In genomic region chr6:2990932-2991506, GRCh38 we compare ENCODE assay signal across 8 cellular contexts. TPM values are rescaled to one million over a fixed set of nuclear protein-coding genes. Genes with fewer than 3 reads are reported as not detected.
DNase-seq lines count a peak whose midpoint lies in the region; ATAC-seq, FAIRE-seq and TF ChIP-seq lines count a peak whose summit lies in the region.

No MANE protein-coding gene starts in this region.

- H3K4me1 Mint-ChIP-seq in activated CD4-positive, alpha-beta memory T cell treated with anti-CD3 and anti-CD28 coated beads for 36 hours (ENCODE audit: low read depth): peaks cover 20% of the 10 kb centered on the region

- H3K4me1 ChIP-seq in gastroesophageal sphincter: peaks cover 0 to 36% (median 23%) of the 10 kb centered on the region in 3 donors
- peaks cover 5 to 11% of the 10 kb centered on the region in 2 donors for H3K4me1 ChIP-seq in small intestine (ENCODE audit: control insufficient read depth in 2 of 2, insufficient read depth in 1 of 2, low read depth in 1 of 2, low read length in 1 of 2)

- H3K36me3 ChIP-seq in gastroesophageal sphincter (no peaks in the 10 kb centered on the region), small intestine (ENCODE audit: control insufficient read depth in 2 of 2, insufficient read depth in 2 of 2, low read length in 2 of 2) (no peaks in the 10 kb centered on the region)

- no peaks in the 10 kb centered on the region for H3K9me3 Mint-ChIP-seq in activated CD4-positive, alpha-beta memory T cell treated with anti-CD3 and anti-CD28 coated beads for 36 hours

- no peaks in the 10 kb centered on the region for H3K27me3 Mint-ChIP-seq in activated CD4-positive, alpha-beta memory T cell treated with anti-CD3 and anti-CD28 coated beads for 36 hours

- H3K4me3 Mint-ChIP-seq in activated CD4-positive, alpha-beta memory T cell treated with anti-CD3 and anti-CD28 coated beads for 36 hours: peak overlapping the region; percentile 80

- no peak for ATAC-seq in gastroesophageal sphincter
- ATAC-seq in HG03520 (IDR thresholded peaks at IDR 0.05; ENCODE audit: unreplicated experiment): no peak

- CTCF ChIA-PET in activated CD4-positive, alpha-beta memory T cell treated with anti-CD3 and anti-CD28 coated beads for 36 hours (lab: Charles Lee): interaction anchor here (0.8 to 7.2 kb wide), 15 partner anchors 8 to 260 kb away, joined by 3 to 84 read pairs (median 6); partner anchors contain the start of genes NQO2, RIPK1 and SERPINB1

- 0 to 8% methylated on average over 10 of the region's 10 CpGs for WGBS in gastroesophageal sphincter (ENCODE audit: low coverage in 1 of 2), 2 donors
- WGBS in small intestine, 3 donors: 3 to 6% (median 5%) methylated on average over 10 of the region's 10 CpGs

- H3K27ac Mint-ChIP-seq in activated CD4-positive, alpha-beta memory T cell treated with anti-CD3 and anti-CD28 coated beads for 36 hours: peak overlapping the region; percentile 98

- no peak for TF ChIP-seq POLR2A in gastroesophageal sphincter (IDR thresholded peaks at IDR 0.05)

- POLR2A ChIA-PET in activated CD4-positive, alpha-beta memory T cell treated with anti-CD3 and anti-CD28 coated beads for 36 hours (lab: Charles Lee): interaction anchor here (0.6 to 4.4 kb wide), 12 partner anchors 8 to 151 kb away, joined by 3 to 44 read pairs (median 10); partner anchors contain the start of genes NQO2, SERPINB1 and SERPINB6

- H3K4me3 ChIP-seq in HFF-Myc (replicated peaks; ENCODE audit: low read depth, low read length): peak overlapping the region; percentile 73
- peak overlapping the region; percentile 87 to 91 for H3K4me3 ChIP-seq in gastroesophageal sphincter
- peak overlapping the region in 1 of 2 donors; percentile 91 for H3K4me3 ChIP-seq in small intestine (ENCODE audit: low read depth in 1 of 2, low read length in 2 of 2)

- intact Hi-C loops in activated CD4-positive, alpha-beta memory T cell treated with anti-CD3 and anti-CD28 coated beads for 36 hours (cut with micrococcal nuclease): no loop called here

- TF ChIP-seq CTCF in HFF-Myc (IDR thresholded peaks at IDR 0.05; ENCODE audit: low read depth, low read length, missing control alignments) (no peak), gastroesophageal sphincter (IDR thresholded peaks at IDR 0.05) (no peak)

- H3K9me3 ChIP-seq in gastroesophageal sphincter: no peaks in the 10 kb centered on the region
- H3K9me3 ChIP-seq in small intestine (ENCODE audit: control insufficient read depth, low read depth): no peaks in the 10 kb centered on the region

- H3K27me3 ChIP-seq in gastroesophageal sphincter (no peaks in the 10 kb centered on the region), small intestine (ENCODE audit: control insufficient read depth in 2 of 2, insufficient read depth in 2 of 2, low read length in 2 of 2) (no peaks in the 10 kb centered on the region)

- no peak for FAIRE-seq in small intestine (lab: Jason Lieb, UNC)

- TF ChIP-seq EP300 in gastroesophageal sphincter (IDR thresholded peaks at IDR 0.05): no peak

- no peaks in the 10 kb centered on the region for H3K36me3 Mint-ChIP-seq in activated CD4-positive, alpha-beta memory T cell treated with anti-CD3 and anti-CD28 coated beads for 36 hours

- DNase-seq in HFF-Myc (ENCODE audit: extremely low read depth, low read depth) (no peak), small intestine (no peak), GDM1 (lab: John Stamatoyannopoulos, UW) (no peak), NCI-H2029 treated with DMSO at 0.1 percent for 48 hours (lab: John Stamatoyannopoulos, UW) (no peak), HuH-7 (ENCODE audit: low spot score) (no peak)
- DNase-seq in activated CD4-positive, alpha-beta memory T cell treated with anti-CD3 and anti-CD28 coated beads for 36 hours: no peak

- H3K27ac ChIP-seq in gastroesophageal sphincter (peak overlapping the region; percentile 90 to 98 (median 95)), small intestine (ENCODE audit: low read depth in 1 of 2, low read length in 1 of 2) (peak overlapping the region; percentile 99 to 100)

RNA-seq across cellular contexts. Expression of gene NQO2, which starts 8.7 kb away (rescaled TPM):
- total RNA-seq in activated CD4-positive, alpha-beta memory T cell treated with anti-CD3 and anti-CD28 coated beads for 36 hours: 10 to 100 TPM; 36.1 to 38.9 TPM
- 10 to 100 TPM; 15.8 to 32.8 (median 27.2) TPM for total RNA-seq in gastroesophageal sphincter
- 10 to 100 TPM; 35.6 to 84.5 (median 82.1) TPM for polyA plus RNA-seq in small intestine

RNA-seq across cellular contexts. Expression of gene SERPINB6, which starts 19.7 kb away (rescaled TPM):
- total RNA-seq in activated CD4-positive, alpha-beta memory T cell treated with anti-CD3 and anti-CD28 coated beads for 36 hours: 10 to 100 TPM; 59.0 to 64.7 TPM
- 100 to 1,000 TPM; 130 to 154 (median 143) TPM for total RNA-seq in gastroesophageal sphincter
- 100 to 1,000 TPM; 306 to 539 (median 531) TPM for polyA plus RNA-seq in small intestine
